ENCODE assay signal across 8 cellular contexts in the genomic region with DNA sequence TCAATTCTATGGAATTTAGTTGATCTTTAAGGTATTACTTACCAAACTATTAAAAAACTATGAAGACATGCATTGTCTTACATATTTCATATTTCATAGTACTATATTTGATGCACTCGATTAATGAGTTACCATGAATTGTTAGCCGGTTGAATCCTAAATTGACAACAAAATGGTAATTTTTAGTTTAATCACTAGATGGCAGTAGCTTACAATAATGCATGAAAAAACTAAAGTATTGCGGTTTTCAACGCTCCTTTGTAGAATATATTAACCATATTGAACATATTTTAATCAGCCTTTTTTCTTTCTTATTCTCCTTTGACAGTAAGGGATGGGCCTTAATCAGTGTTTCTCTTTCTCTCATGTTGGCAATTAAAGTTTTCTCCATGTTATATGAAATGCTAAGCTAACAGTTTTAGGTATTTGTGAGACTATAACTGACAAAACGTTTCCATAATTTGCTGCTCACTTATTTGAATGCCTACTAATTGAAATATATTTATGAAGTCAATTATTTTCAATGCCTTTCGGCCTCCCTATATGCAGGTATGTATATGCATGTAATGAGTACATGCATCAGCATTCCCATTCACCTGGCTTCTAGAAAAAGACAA. TPM values are rescaled to one million over a fixed set of nuclear protein-coding genes. Genes with fewer than 3 reads are reported as not detected.
A peak's percentile ranks its signal among the peaks of the same experiment; 100 is the strongest.
DNase-seq lines count a peak whose midpoint lies in the region; ATAC-seq and TF ChIP-seq lines count a peak whose summit lies in the region.

No MANE protein-coding gene starts in this region.

- H3K27ac Mint-ChIP-seq in CD4-positive, alpha-beta T cell: no peak overlapping the region
- H3K27ac Mint-ChIP-seq in progenitor cell of endocrine pancreas: no peak overlapping the region

- POLR2A ChIA-PET in CD4-positive, alpha-beta T cell (lab: Charles Lee): interaction anchor here (1.7 kb wide), 1 partner anchor 47 kb away, joined by 9 read pairs; no protein-coding TSS in a partner anchor
- POLR2A ChIA-PET in RWPE1 (lab: Yijun Ruan, JAX; ENCODE audit: low non-redundant PET): no interaction called here

- 9 to 12% methylated on average over 6 of the region's 6 CpGs for WGBS in esophagus squamous epithelium, 2 donors

- no peaks in the 10 kb centered on the region for H3K9me3 Mint-ChIP-seq in CD4-positive, alpha-beta T cell
- no peaks in the 10 kb centered on the region for H3K9me3 Mint-ChIP-seq in progenitor cell of endocrine pancreas (ENCODE audit: low read depth)

- peaks cover 0 to 28% (median 0%) of the 10 kb centered on the region in 3 donors for H3K4me1 ChIP-seq in esophagus squamous epithelium

- CTCF ChIA-PET in CD4-positive, alpha-beta T cell (lab: Charles Lee): interaction anchor here (1.3 to 1.9 kb wide), 3 partner anchors 21 to 624 kb away, joined by 3 to 13 read pairs (median 10); no protein-coding TSS in a partner anchor
- CTCF ChIA-PET in RWPE1 (lab: Yijun Ruan, JAX): interaction anchor here (0.6 to 1.4 kb wide), 10 partner anchors 13 to 643 kb away, joined by 3 to 5 read pairs (median 3); no protein-coding TSS in a partner anchor

- H3K4me3 ChIP-seq in esophagus squamous epithelium: no peak overlapping the region

- intact Hi-C loops in CD4-positive, alpha-beta T cell (cut with DNase I, micrococcal nuclease): loop anchor here (1.0 to 5.0 kb wide), 3 partner anchors 43 to 1818 kb away; no protein-coding TSS in a partner anchor
- intact Hi-C loops in esophagus squamous epithelium (cut with DNase I): no loop called here

- no peak overlapping the region for H3K27ac ChIP-seq in CD4-positive, alpha-beta T cell (ENCODE audit: low read depth, low read length)
- no peak overlapping the region for H3K27ac ChIP-seq in RWPE1
- no peak overlapping the region for H3K27ac ChIP-seq in esophagus squamous epithelium

- DNase-seq in CD4-positive, alpha-beta T cell: no peak
- DNase-seq in RWPE1 (ENCODE audit: low spot score) (peak; percentile 42), esophagus squamous epithelium (lab: John Stamatoyannopoulos, UW) (no peak), progenitor cell of endocrine pancreas (ENCODE audit: low spot score, unreplicated experiment) (no peak), GDM1 (lab: John Stamatoyannopoulos, UW) (no peak)

- no peak overlapping the region for H3K4me3 Mint-ChIP-seq in CD4-positive, alpha-beta T cell
- no peak overlapping the region for H3K4me3 Mint-ChIP-seq in progenitor cell of endocrine pancreas (ENCODE audit: low read depth)

- no peaks in the 10 kb centered on the region for H3K27me3 ChIP-seq in CD4-positive, alpha-beta T cell (ENCODE audit: control insufficient read depth, insufficient read depth, low read length)
- no peaks in the 10 kb centered on the region for H3K27me3 ChIP-seq in esophagus squamous epithelium

- no peaks in the 10 kb centered on the region for H3K27me3 Mint-ChIP-seq in CD4-positive, alpha-beta T cell
- H3K27me3 Mint-ChIP-seq in progenitor cell of endocrine pancreas: no peaks in the 10 kb centered on the region

- no peaks in the 10 kb centered on the region for H3K9me3 ChIP-seq in CD4-positive, alpha-beta T cell (ENCODE audit: control insufficient read depth, low read length)
- no peaks in the 10 kb centered on the region for H3K9me3 ChIP-seq in esophagus squamous epithelium

- ATAC-seq in CD4-positive, alpha-beta T cell (ENCODE audit: poor library complexity): peak; percentile 55
- ATAC-seq in GM18868 (IDR thresholded peaks at IDR 0.05; ENCODE audit: unreplicated experiment) (peak; percentile 29), HG03139 (IDR thresholded peaks at IDR 0.05; ENCODE audit: unreplicated experiment) (no peak)

- no peak for TF ChIP-seq EP300 in Ishikawa (IDR thresholded peaks at IDR 0.05; ENCODE audit: borderline replicate concordance)

- peaks cover 29% of the 10 kb centered on the region for H3K4me1 Mint-ChIP-seq in CD4-positive, alpha-beta T cell (ENCODE audit: low read depth)
- peaks cover 3% of the 10 kb centered on the region for H3K4me1 Mint-ChIP-seq in progenitor cell of endocrine pancreas (ENCODE audit: low read depth)

- TF ChIP-seq RAD21 in Ishikawa (IDR thresholded peaks at IDR 0.05; ENCODE audit: low read depth): peak; percentile 77

- TF ChIP-seq CTCF in CD4-positive, alpha-beta T cell (IDR thresholded peaks at IDR 0.05): peak; percentile 81
- TF ChIP-seq CTCF in RWPE1 (conservative IDR thresholded peaks at IDR 0.05; ENCODE audit: low read depth) (peak; percentile 83), esophagus squamous epithelium (IDR thresholded peaks at IDR 0.05) (peak in 5 of 6 experiments; percentile 34 to 73 (median 60)), progenitor cell of endocrine pancreas (IDR thresholded peaks at IDR 0.05; ENCODE audit: unreplicated experiment) (peak; percentile 77)

- TF ChIP-seq POLR2A in esophagus squamous epithelium (IDR thresholded peaks at IDR 0.05): no peak

- H3K36me3 Mint-ChIP-seq in CD4-positive, alpha-beta T cell (ENCODE audit: low read depth): no peaks in the 10 kb centered on the region
- no peaks in the 10 kb centered on the region for H3K36me3 Mint-ChIP-seq in progenitor cell of endocrine pancreas (ENCODE audit: insufficient read depth)

- H3K36me3 ChIP-seq in esophagus squamous epithelium: peaks cover 0 to 22% (median 0%) of the 10 kb centered on the region in 3 donors

TF ChIP-seq in Ishikawa, 13 proteins besides CTCF, POLR2A, EP300 and RAD21:
- TF ChIP-seq, protein P1, sequence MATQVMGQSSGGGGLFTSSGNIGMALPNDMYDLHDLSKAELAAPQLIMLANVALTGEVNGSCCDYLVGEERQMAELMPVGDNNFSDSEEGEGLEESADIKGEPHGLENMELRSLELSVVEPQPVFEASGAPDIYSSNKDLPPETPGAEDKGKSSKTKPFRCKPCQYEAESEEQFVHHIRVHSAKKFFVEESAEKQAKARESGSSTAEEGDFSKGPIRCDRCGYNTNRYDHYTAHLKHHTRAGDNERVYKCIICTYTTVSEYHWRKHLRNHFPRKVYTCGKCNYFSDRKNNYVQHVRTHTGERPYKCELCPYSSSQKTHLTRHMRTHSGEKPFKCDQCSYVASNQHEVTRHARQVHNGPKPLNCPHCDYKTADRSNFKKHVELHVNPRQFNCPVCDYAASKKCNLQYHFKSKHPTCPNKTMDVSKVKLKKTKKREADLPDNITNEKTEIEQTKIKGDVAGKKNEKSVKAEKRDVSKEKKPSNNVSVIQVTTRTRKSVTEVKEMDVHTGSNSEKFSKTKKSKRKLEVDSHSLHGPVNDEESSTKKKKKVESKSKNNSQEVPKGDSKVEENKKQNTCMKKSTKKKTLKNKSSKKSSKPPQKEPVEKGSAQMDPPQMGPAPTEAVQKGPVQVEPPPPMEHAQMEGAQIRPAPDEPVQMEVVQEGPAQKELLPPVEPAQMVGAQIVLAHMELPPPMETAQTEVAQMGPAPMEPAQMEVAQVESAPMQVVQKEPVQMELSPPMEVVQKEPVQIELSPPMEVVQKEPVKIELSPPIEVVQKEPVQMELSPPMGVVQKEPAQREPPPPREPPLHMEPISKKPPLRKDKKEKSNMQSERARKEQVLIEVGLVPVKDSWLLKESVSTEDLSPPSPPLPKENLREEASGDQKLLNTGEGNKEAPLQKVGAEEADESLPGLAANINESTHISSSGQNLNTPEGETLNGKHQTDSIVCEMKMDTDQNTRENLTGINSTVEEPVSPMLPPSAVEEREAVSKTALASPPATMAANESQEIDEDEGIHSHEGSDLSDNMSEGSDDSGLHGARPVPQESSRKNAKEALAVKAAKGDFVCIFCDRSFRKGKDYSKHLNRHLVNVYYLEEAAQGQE (IDR thresholded peaks at IDR 0.05; ENCODE audit: low read depth): no peak
- TF ChIP-seq EGR1 (IDR thresholded peaks at IDR 0.05) (no peak), USF1 (IDR thresholded peaks at IDR 0.05) (no peak), MAX (IDR thresholded peaks at IDR 0.05) (no peak), CEBPB (IDR thresholded peaks at IDR 0.05) (no peak), CREB1 (IDR thresholded peaks at IDR 0.05; ENCODE audit: low read depth) (no peak), TEAD4 (IDR thresholded peaks at IDR 0.05) (no peak), TAF1 (IDR thresholded peaks at IDR 0.05; ENCODE audit: low read depth) (no peak), YY1 (IDR thresholded peaks at IDR 0.05; ENCODE audit: low read depth) (no peak), TCF12 (IDR thresholded peaks at IDR 0.05; ENCODE audit: low read depth) (no peak)

RNA-seq across cellular contexts. Expression of gene ARL4A, which starts 48.5 kb away (rescaled TPM):
- 10 to 100 TPM; 72.5 to 75.9 TPM for total RNA-seq in CD4-positive, alpha-beta T cell
- total RNA-seq in esophagus squamous epithelium (100 to 1,000 TPM in 1 of 4 donors, 10 to 100 TPM in 3; 40.5 to 102 (median 48.5) TPM), progenitor cell of endocrine pancreas (10.9 and 12.6 TPM in 2 replicates)
